14 cellular contexts compared by ENCODE assay signal in genomic region chr19:29486961-29487360, GRCh38. TPM values are rescaled to one million over a fixed set of nuclear protein-coding genes. Genes with fewer than 3 reads are reported as not detected.
DNase-seq lines count a peak whose midpoint lies in the region; ATAC-seq, FAIRE-seq and TF ChIP-seq lines count a peak whose summit lies in the region.
"Not testable (repeated sequence)": the region's sequence is repeated elsewhere in the genome, so short reads cannot be mapped to it uniquely, and the experiment has no call there.
"Had no signal": no experiment of that assay in that cellular context is flagged by ENCODE, and none has a peak within 500 bp of the region (broad histone marks: within the 10 kb centered on the region; RNA-seq: fewer than 3 reads in every experiment).

No MANE protein-coding gene starts in this region.

- not testable (repeated sequence) for H3K27me3 Mint-ChIP-seq in osteocyte (ENCODE audit: unreplicated experiment)

- not testable (repeated sequence) for ATAC-seq in A549

- TF ChIP-seq CTCF in A549 (IDR thresholded peaks at IDR 0.05); esophagus muscularis mucosa (IDR thresholded peaks at IDR 0.05); right atrium auricular region (IDR thresholded peaks at IDR 0.05); osteocyte (IDR thresholded peaks at IDR 0.05); spleen (IDR thresholded peaks at IDR 0.05 in 8 of 11, conservative IDR thresholded peaks at IDR 0.05 in 3 of 11): not testable (repeated sequence)

- not testable (repeated sequence) for TF ChIP-seq POLR2A in A549 (IDR thresholded peaks at IDR 0.05; ENCODE audit: low read length); GM12892 (IDR thresholded peaks at IDR 0.05; ENCODE audit: low read depth, low read length); esophagus muscularis mucosa (IDR thresholded peaks at IDR 0.05; ENCODE audit: low read depth); spleen (IDR thresholded peaks at IDR 0.05)

- not testable (repeated sequence) for H3K36me3 Mint-ChIP-seq in osteocyte (ENCODE audit: unreplicated experiment)

- POLR2A ChIA-PET in A549 (lab: Yijun Ruan, JAX) = not testable (repeated sequence)

- H3K4me1 ChIP-seq in A549, esophagus muscularis mucosa, right atrium auricular region, spleen: not testable (repeated sequence)

- H3K9me3 Mint-ChIP-seq in osteocyte (ENCODE audit: unreplicated experiment) = not testable (repeated sequence)

- H3K9me3 ChIP-seq in A549, esophagus muscularis mucosa, right atrium auricular region, spleen: not testable (repeated sequence)

- not testable (repeated sequence) for H3K27ac ChIP-seq in A549; esophagus muscularis mucosa (replicated peaks in 1 of 4); right atrium auricular region; spleen

- CTCF ChIA-PET in A549 (lab: Yijun Ruan, JAX) = interaction anchor here (3.2 kb wide), 1 partner anchor 9 kb away, joined by 15 read pairs; no protein-coding TSS in a partner anchor

- not testable (repeated sequence) for H3K4me3 Mint-ChIP-seq in osteocyte (ENCODE audit: unreplicated experiment)

- H3K27ac Mint-ChIP-seq in osteocyte (ENCODE audit: unreplicated experiment) = not testable (repeated sequence)

- DNase-seq in A549 (ENCODE audit: low read depth in 1 of 2, low spot score in 1 of 2); GM12892 (ENCODE audit: insufficient read length): not testable (repeated sequence)
- DNase-seq in esophagus muscularis mucosa (ENCODE audit: extremely low spot score) = peak; percentile 68
- peak; percentile 28 for DNase-seq in right atrium auricular region (ENCODE audit: low spot score)
- DNase-seq in osteocyte (ENCODE audit: extremely low spot score, unreplicated experiment) = peak; percentile 38
- peak; percentile 13 for DNase-seq in spleen
- DNase-seq in ureter (ENCODE audit: low spot score) = peak; percentile 6

- intact Hi-C loops in esophagus muscularis mucosa (cut with DNase I); spleen (cut with DNase I; ENCODE audit: low total_unique reads): not testable (repeated sequence)

- not testable (repeated sequence) for TF ChIP-seq RAD21 in A549 (conservative IDR thresholded peaks at IDR 0.05 in 1 of 2, IDR thresholded peaks at IDR 0.05 in 1 of 2)

- H3K4me3 ChIP-seq in A549, esophagus muscularis mucosa, right atrium auricular region, spleen: not testable (repeated sequence)

- H3K27me3 ChIP-seq in esophagus muscularis mucosa = peaks cover 0 to 51% (median 0%) of the 10 kb centered on the region in 4 donors
- not testable (repeated sequence) for H3K27me3 ChIP-seq in right atrium auricular region
- peaks cover 0 to 60% (median 0%) of the 10 kb centered on the region in 7 donors for H3K27me3 ChIP-seq in spleen (replicated peaks in 1 of 7)

- not testable (repeated sequence) for H3K4me1 Mint-ChIP-seq in osteocyte (ENCODE audit: unreplicated experiment)

- 42% methylated on average over 9 of the region's 9 CpGs for WGBS in A549 (ENCODE audit: missing lambda C conversion rate)
- 87% methylated on average over 9 of the region's 9 CpGs for WGBS in esophagus muscularis mucosa
- 88 to 93% (median 88%) methylated on average over 9 of the region's 9 CpGs for WGBS in spleen, 5 donors

- H3K4me2 ChIP-seq in A549 = not testable (repeated sequence)

- TF ChIP-seq EP300 in A549 (IDR thresholded peaks at IDR 0.05); esophagus muscularis mucosa (IDR thresholded peaks at IDR 0.05): not testable (repeated sequence)

- peak; percentile 18 for FAIRE-seq in A549 (lab: Jason Lieb, UNC)
- peak; percentile 50 for FAIRE-seq in GM12892 (lab: Jason Lieb, UNC)

- H3K36me3 ChIP-seq in esophagus muscularis mucosa, right atrium auricular region, spleen: not testable (repeated sequence)

RNA-seq across cellular contexts. Expression of gene VSTM2B, which starts 38.8 kb away (rescaled TPM):
- polyA plus RNA-seq in A549 (2011; rRNA removed) = not detected in 2 replicates
- polyA plus RNA-seq in A549 (2012; cell fraction: cytosol; rRNA removed) = not detected in 2 replicates
- polyA plus RNA-seq in A549 (2012; cell fraction: nucleus; rRNA removed) = 0.10 TPM in 1 of 2 replicates, not detected in the other
- polyA plus RNA-seq in A549 (2017; fragmentation: RNase III; extraction: RNeasy Plus Mini Kit Qiagen cat#74134 plus additional on column Dnase treatment) = not detected in 3 replicates
- not detected in 2 replicates for polyA minus RNA-seq in A549 (2011; rRNA and poly(A)+ RNA removed)
- polyA plus RNA-seq in GM12892 (2012; ENCODE audit: missing spikeins) = not detected
- under 1 TPM in 2 of 4 donors, not detected in 2; 0.23 to 0.33 TPM for total RNA-seq in esophagus muscularis mucosa
- total RNA-seq in right atrium auricular region = not detected
- total RNA-seq in osteocyte = not detected in 2 replicates
- total RNA-seq in spleen = not detected
- not detected for polyA plus RNA-seq in spleen
- total RNA-seq in ureter = not detected
- total RNA-seq: A172; A673; CD4-positive, alpha-beta memory T cell; CD4-positive, CD25-positive, alpha-beta regulatory T cell; CD8-positive, alpha-beta memory T cell had no signal
- polyA plus RNA-seq: AG04450; CD14-positive monocyte; CD4-positive, alpha-beta memory T cell; CD4-positive, CD25-positive, alpha-beta regulatory T cell; CD8-positive, alpha-beta memory T cell had no signal
